8 cellular contexts compared by ENCODE assay signal in the genomic region with DNA sequence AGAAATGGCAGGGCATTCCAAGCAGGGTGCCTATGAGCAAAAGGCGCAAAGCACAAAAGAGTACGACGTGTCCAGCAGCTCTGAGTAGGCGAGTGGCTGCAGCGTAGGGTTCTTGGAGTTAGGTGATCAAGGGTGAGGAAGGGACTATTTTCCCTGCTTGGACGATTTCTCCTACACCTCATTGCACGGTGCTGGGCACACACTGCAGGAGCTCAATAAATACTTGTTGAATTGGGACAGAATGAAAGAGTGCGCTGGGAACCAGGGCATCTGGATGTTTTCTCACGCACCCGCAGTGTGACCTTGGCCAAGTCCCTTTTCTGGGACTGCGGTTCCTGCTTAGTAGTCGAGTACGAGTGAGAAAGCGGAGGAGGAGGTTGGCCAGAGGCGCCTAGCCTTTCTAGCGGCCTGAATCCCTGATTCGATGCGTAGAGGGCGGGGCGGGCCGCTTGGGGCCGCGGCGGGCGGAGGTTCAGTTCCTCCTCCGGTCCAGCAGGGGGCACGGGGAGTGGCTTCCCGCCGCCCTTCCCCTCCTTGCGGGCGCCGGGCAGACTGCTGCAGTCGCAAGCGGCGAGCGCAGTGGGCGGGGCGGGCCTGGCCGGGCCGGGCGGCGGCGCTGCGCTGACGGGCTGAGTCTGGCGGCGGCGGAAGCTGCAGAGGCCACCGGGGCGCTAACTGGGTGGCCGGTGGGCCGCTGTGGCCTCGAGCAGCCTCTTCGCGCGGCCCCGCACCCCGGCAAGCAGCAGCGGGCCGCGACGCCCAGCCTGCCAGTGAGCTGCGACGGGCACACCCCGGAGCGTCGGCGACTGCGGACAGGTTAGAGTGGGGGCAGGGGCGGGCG. TPM values are rescaled to one million over a fixed set of nuclear protein-coding genes. Genes with fewer than 3 reads are reported as not detected.
DNase-seq lines count a peak whose midpoint lies in the region; ATAC-seq, FAIRE-seq and TF ChIP-seq lines count a peak whose summit lies in the region.

TSS of gene FAM199X (plus strand) at position 560 of the 841 bp plus-strand sequence. CDS start 333 bp downstream, outside the sequence.

- peak within 1 kb of the TSS; percentile 85 for H3K4me3 Mint-ChIP-seq in nephron progenitor cell
- peak within 1 kb of the TSS; percentile 79 for H3K4me3 Mint-ChIP-seq in stimulated activated naive CD8-positive, alpha-beta T cell treated with anti-CD3 and anti-CD28 coated beads, Interleukin-15, Interleukin-2, amounts not matched to agents 100 ng/mL and 50 ng/mL, for 24 hours

- peak within 1 kb of the TSS; percentile 41 for H3K27ac ChIP-seq in RWPE2 (ENCODE audit: poor library complexity, severe bottlenecking)

- no peaks in the 10 kb centered on the region for H3K4me1 ChIP-seq in RWPE2 (ENCODE audit: insufficient read depth, poor library complexity, severe bottlenecking)

- H3K36me3 Mint-ChIP-seq in nephron progenitor cell (ENCODE audit: low read depth), result peaks cover 5% of the 10 kb centered on the region
- peaks cover 4% of the 10 kb centered on the region for H3K36me3 Mint-ChIP-seq in stimulated activated naive CD8-positive, alpha-beta T cell treated with anti-CD3 and anti-CD28 coated beads, Interleukin-15, Interleukin-2, amounts not matched to agents 100 ng/mL and 50 ng/mL, for 24 hours (ENCODE audit: low read depth)

- peak; percentile 56 for TF ChIP-seq CTCF in RWPE2 (IDR thresholded peaks at IDR 0.05; ENCODE audit: poor library complexity, severe bottlenecking)
- peak; percentile 35 for TF ChIP-seq CTCF in fibroblast of pulmonary artery (IDR thresholded peaks at IDR 0.05; ENCODE audit: low read length, missing control alignments)
- peak; percentile 57 for TF ChIP-seq CTCF in nephron progenitor cell (IDR thresholded peaks at IDR 0.05)

- H3K27ac Mint-ChIP-seq in nephron progenitor cell, result no peak within 1 kb of the TSS
- H3K27ac Mint-ChIP-seq in stimulated activated naive CD8-positive, alpha-beta T cell treated with anti-CD3 and anti-CD28 coated beads, Interleukin-15, Interleukin-2, amounts not matched to agents 100 ng/mL and 50 ng/mL, for 24 hours, result peak within 1 kb of the TSS; percentile 83

- H3K27me3 ChIP-seq in RWPE2 (ENCODE audit: insufficient read depth, poor library complexity, severe bottlenecking), result no peaks in the 10 kb centered on the region

- peak; percentile 64 for TF ChIP-seq POLR2A in H54 (IDR thresholded peaks at IDR 0.05; ENCODE audit: low read depth, low read length)

- FAIRE-seq in H54 (lab: Jason Lieb, UNC), result peak; percentile 89

- H3K27me3 Mint-ChIP-seq in nephron progenitor cell (ENCODE audit: low read depth, poor library complexity), result peaks cover 19% of the 10 kb centered on the region
- H3K27me3 Mint-ChIP-seq in stimulated activated naive CD8-positive, alpha-beta T cell treated with anti-CD3 and anti-CD28 coated beads, Interleukin-15, Interleukin-2, amounts not matched to agents 100 ng/mL and 50 ng/mL, for 24 hours, result no peaks in the 10 kb centered on the region

- in situ Hi-C loops in G401 (cut with HindIII; ENCODE audit: low sequenced_read_pairs), result no loop called here

- peaks cover 24% of the 10 kb centered on the region for H3K4me1 Mint-ChIP-seq in nephron progenitor cell
- H3K4me1 Mint-ChIP-seq in stimulated activated naive CD8-positive, alpha-beta T cell treated with anti-CD3 and anti-CD28 coated beads, Interleukin-15, Interleukin-2, amounts not matched to agents 100 ng/mL and 50 ng/mL, for 24 hours (ENCODE audit: low read depth), result peaks cover 32% of the 10 kb centered on the region

- H3K9me3 ChIP-seq in RWPE2 (ENCODE audit: severe bottlenecking), result no peaks in the 10 kb centered on the region

- H3K9me3 Mint-ChIP-seq in nephron progenitor cell, result peaks cover 37% of the 10 kb centered on the region
- H3K9me3 Mint-ChIP-seq in stimulated activated naive CD8-positive, alpha-beta T cell treated with anti-CD3 and anti-CD28 coated beads, Interleukin-15, Interleukin-2, amounts not matched to agents 100 ng/mL and 50 ng/mL, for 24 hours, result no peaks in the 10 kb centered on the region

- H3K36me3 ChIP-seq in RWPE2 (ENCODE audit: low read depth), result no peaks in the 10 kb centered on the region

- peak; percentile 91 for ATAC-seq in RWPE2 (ENCODE audit: low read depth)

- DNase-seq in G401 (ENCODE audit: low spot score) (peak; percentile 85), H54 (ENCODE audit: insufficient read length, low spot score) (peak; percentile 60), LoVo (ENCODE audit: low spot score) (peak; percentile 86), RWPE2 (ENCODE audit: low spot score) (peak; percentile 75), fibroblast of pulmonary artery (ENCODE audit: low read depth) (peak; percentile 87), nephron progenitor cell (peak; percentile 88)
- DNase-seq in activated T-helper 9 cell treated with anti-CD3 and anti-CD28 coated beads, Interleukin-2, amount 50 U/mL, for 16 hours (ENCODE audit: low read depth), result peak; percentile 77

- peak within 1 kb of the TSS; percentile 99 for H3K4me3 ChIP-seq in RWPE2 (ENCODE audit: severe bottlenecking)
- H3K4me3 ChIP-seq in fibroblast of pulmonary artery (replicated peaks; ENCODE audit: low read depth, low read length), result peak within 1 kb of the TSS; percentile 81

RNA-seq across cellular contexts. Expression of gene FAM199X, which starts in this region (rescaled TPM):
- 17.8 and 25.0 TPM in 2 replicates for total RNA-seq in G401 (2014; rRNA removed; shearing (Covaris generic))

Comparison
In these comparisons a context has a peak if more than half of its experiments do, and no peak if none do; other contexts are left out.
1. Peak in every context shown above with its lines: DNase-seq, ATAC-seq, H3K4me3 ChIP-seq and H3K27ac ChIP-seq.